In the genomic region with DNA sequence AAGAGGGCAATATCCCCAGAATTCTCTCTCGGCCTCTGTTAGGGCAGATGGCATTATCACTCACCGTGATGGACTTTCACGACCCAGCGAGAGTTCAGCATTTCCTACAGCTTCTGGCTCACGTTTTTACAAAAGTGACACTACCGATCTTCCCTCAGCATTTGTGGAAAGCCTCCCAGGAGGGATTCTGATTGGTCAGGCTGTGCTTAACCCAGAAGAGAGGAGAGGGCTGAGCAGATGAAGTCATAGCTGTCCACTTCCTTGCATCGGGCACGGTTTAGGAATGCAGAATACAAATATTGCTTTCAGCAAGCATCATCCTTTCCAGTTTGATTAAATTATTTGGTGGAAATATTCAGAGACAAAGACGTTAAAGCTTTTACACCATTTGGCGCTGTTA, we compare ENCODE assay signal across 27 cellular contexts.
"Had no signal": no experiment of that assay in that cellular context is flagged by ENCODE, and none has a peak within 500 bp of the region (broad histone marks: within the 10 kb centered on the region; RNA-seq: fewer than 3 reads in every experiment).

No MANE protein-coding gene starts in this region.

- ATAC-seq: activated naive CD8-positive, alpha-beta T cell treated with anti-CD3 and anti-CD28 coated beads, Interleukin-2, amount 50 U/mL, for 24 hours; PC-3; Right ventricle myocardium inferior had no signal

- H3K4me1 ChIP-seq: Peyer's patch had no signal

- H3K4me3 ChIP-seq: MG63, Peyer's patch, SK-N-MC had no signal

- H3K9me3 ChIP-seq: Peyer's patch had no signal

- H3K36me3 ChIP-seq: brain microvascular endothelial cell, MG63, Peyer's patch had no signal

- DNase-seq: activated CD4-positive, alpha-beta memory T cell treated with anti-CD3 and anti-CD28 coated beads for 36 hours; activated CD4-positive, alpha-beta T cell treated with anti-CD3 and anti-CD28 coated beads, Interleukin-2, amount 10 ng/mL, durations not matched to agents 7 days and 5 days; activated CD8-positive, alpha-beta memory T cell treated with anti-CD3 and anti-CD28 coated beads, Interleukin-2, amount 50 U/mL, for 4 hours; activated effector memory CD4-positive, alpha-beta T cell treated with Interleukin-2 at 50 U/mL for 16 hours; activated naive CD4-positive, alpha-beta T cell treated with anti-CD3 and anti-CD28 coated beads, Interleukin-2, amount 10 ng/mL, durations not matched to agents 7 days and 5 days; activated naive CD8-positive, alpha-beta T cell treated with anti-CD3 and anti-CD28 coated beads, Interleukin-2, amount 50 U/mL, for 24 hours; activated T-cell treated with anti-CD3 and anti-CD28 coated beads for 4 hours; activated T-cell treated with anti-CD3 and anti-CD28 coated beads, Interleukin-2, amount 50 U/mL, for 48 hours; anterior cingulate cortex; brain microvascular endothelial cell; central memory CD4-positive, alpha-beta T cell; Kasumi-1; KG1; MG63; MV-4-11; NCI-H1092; NCI-H1436 treated with DMSO at 0.1 percent for 48 hours; NCI-H1694 treated with DMSO at 0.1 percent for 48 hours; NCI-H2029; NCI-H345; NCI-H524 treated with DMSO at 0.1 percent for 48 hours; PC-3; Peyer's patch; T1000 had no signal

- H3K27me3 ChIP-seq: brain microvascular endothelial cell, MG63, Peyer's patch had no signal

- H3K27ac ChIP-seq: brain microvascular endothelial cell, Peyer's patch, RWPE1, SK-N-MC had no signal
